8 cellular contexts compared by ENCODE assay signal in genomic region chr20:11832397-11832796, GRCh38.
"Had no signal": no experiment of that assay in that cellular context is flagged by ENCODE, and none has a peak within 500 bp of the region (broad histone marks: within the 10 kb centered on the region; RNA-seq: fewer than 3 reads in every experiment).

No MANE protein-coding gene starts in this region.

- H3K4me2 ChIP-seq: GM23338, KMS-11 had no signal

- H3K4me1 ChIP-seq: HAP-1 had no signal

- H3K9me3 ChIP-seq: HAP-1 had no signal

- H3K9ac ChIP-seq: KMS-11 had no signal

- H2AFZ ChIP-seq: GM23338 had no signal

- H3K36me3 ChIP-seq: HAP-1 had no signal

- DNase-seq: H7, HFFc6, Karpas-422, KBM-7 had no signal

- ATAC-seq: GM23338, HCT116 had no signal

- H3K4me3 ChIP-seq: GM23338, HAP-1 had no signal

- H3K27ac ChIP-seq: KMS-11 had no signal
